In the genomic region with DNA sequence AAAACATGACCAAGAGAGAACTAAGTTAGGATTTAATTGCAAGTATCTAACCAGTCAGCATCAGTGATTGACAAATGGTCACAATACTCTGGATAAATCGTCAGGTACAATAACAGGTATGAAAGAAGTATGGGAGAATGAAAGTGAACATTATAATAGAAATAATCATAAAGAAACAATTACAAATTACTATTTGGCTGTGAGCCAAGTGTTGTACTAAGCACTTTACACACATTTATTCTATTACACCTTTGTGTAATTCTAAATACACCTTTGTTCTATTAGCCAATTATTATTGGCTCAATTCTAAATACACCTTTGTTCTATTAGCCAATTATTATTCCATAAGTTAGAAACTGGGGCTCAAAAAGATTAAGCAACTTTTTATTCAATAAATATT, we compare ENCODE assay signal across 33 cellular contexts.
"Had no signal": no experiment of that assay in that cellular context is flagged by ENCODE, and none has a peak within 500 bp of the region (broad histone marks: within the 10 kb centered on the region; RNA-seq: fewer than 3 reads in every experiment).

No MANE protein-coding gene starts in this region.

- FAIRE-seq: astrocyte, bronchial epithelial cell had no signal

- H3K9me3 ChIP-seq: adrenal gland, ascending aorta, body of pancreas, breast epithelium had no signal

- H3K36me3 ChIP-seq: adrenal gland, ascending aorta, brain microvascular endothelial cell, breast epithelium, cardiac muscle cell had no signal

- H3K27ac ChIP-seq: adrenal gland, ascending aorta, body of pancreas, brain microvascular endothelial cell, breast epithelium, cardiac muscle cell had no signal

- ATAC-seq: activated naive CD4-positive, alpha-beta T cell treated with anti-CD3 and anti-CD28 coated beads, Interleukin-2, amount 50 U/mL, for 72 hours; activated naive CD8-positive, alpha-beta T cell treated with anti-CD3 and anti-CD28 coated beads, Interleukin-2, amount 50 U/mL, for 24 hours; activated T-cell treated with anti-CD3 and anti-CD28 coated beads, Interleukin-2, amount 50 U/mL, for 4 hours; activated T-cell treated with anti-CD3 and anti-CD28 coated beads, Interleukin-2, amount 50 U/mL, for 72 hours; activated T-helper 17 cell treated with anti-CD3 and anti-CD28 coated beads, Interleukin-2, amount 50 U/mL, for 72 hours; body of pancreas had no signal

- DNase-seq: activated effector memory CD4-positive, alpha-beta T cell treated with anti-CD3 and anti-CD28 coated beads, Interleukin-2, amount 50 U/mL, for 16 hours; activated effector memory CD4-positive, alpha-beta T cell treated with Interleukin-2 at 50 U/mL for 16 hours; activated gamma-delta T cell; activated gamma-delta T cell treated with Interleukin-2 at 50 U/mL for 16 hours; activated naive CD4-positive, alpha-beta T cell; activated naive CD4-positive, alpha-beta T cell treated with anti-CD3 and anti-CD28 coated beads for 36 hours; activated naive CD4-positive, alpha-beta T cell treated with anti-CD3 and anti-CD28 coated beads, Interleukin-2, amount 10 ng/mL, durations not matched to agents 7 days and 5 days; activated naive CD4-positive, alpha-beta T cell treated with anti-CD3 and anti-CD28 coated beads, Interleukin-2, amount 50 U/mL, for 16 hours; activated naive CD4-positive, alpha-beta T cell treated with Interleukin-2 at 50 U/mL for 16 hours; activated naive CD8-positive, alpha-beta T cell treated with anti-CD3 and anti-CD28 coated beads for 36 hours; activated naive CD8-positive, alpha-beta T cell treated with anti-CD3 and anti-CD28 coated beads, Interleukin-2, amount 10 ng/mL, durations not matched to agents 7 days and 5 days; activated naive CD8-positive, alpha-beta T cell treated with anti-CD3 and anti-CD28 coated beads, Interleukin-2, amount 50 U/mL, for 24 hours; activated T-cell treated with anti-CD3 and anti-CD28 coated beads, Interleukin-2, amount 50 U/mL, for 24 hours; activated T-cell treated with anti-CD3 and anti-CD28 coated beads, Interleukin-2, amount 50 U/mL, for 4 hours; activated T-cell treated with anti-CD3 and anti-CD28 coated beads, Interleukin-2, amount 50 U/mL, for 48 hours; activated T-cell treated with anti-CD3 and anti-CD28 coated beads, Interleukin-2, amount 50 U/mL, for 72 hours; adrenal gland; amniotic stem cell; amygdala; anterior cingulate cortex; aorta; body of pancreas; brain microvascular endothelial cell; caudate nucleus; central memory CD4-positive, alpha-beta T cell; cerebellar nuclear complex had no signal

- H3K4me1 ChIP-seq: adrenal gland, ascending aorta, body of pancreas, breast epithelium had no signal

- H3K4me3 ChIP-seq: adrenal gland, ascending aorta, body of pancreas, breast epithelium, cardiac muscle cell had no signal

- H3K27me3 ChIP-seq: adrenal gland, ascending aorta, body of pancreas, brain microvascular endothelial cell, breast epithelium, cardiac muscle cell had no signal
